ENCODE assay signal across 36 cellular contexts in genomic region chr7:51645298-51645697, GRCh38.
DNase-seq lines count a peak whose midpoint lies in the region; ATAC-seq and TF ChIP-seq lines count a peak whose summit lies in the region.
"Had no signal": no experiment of that assay in that cellular context is flagged by ENCODE, and none has a peak within 500 bp of the region (broad histone marks: within the 10 kb centered on the region; RNA-seq: fewer than 3 reads in every experiment).

No MANE protein-coding gene starts in this region.

- H3K4me3 ChIP-seq in GM23338 (no peak overlapping the region), endodermal cell (ENCODE audit: low read length) (no peak overlapping the region), neural progenitor cell (no peak overlapping the region), stomach (no peak overlapping the region), lower lobe of right lung (no peak overlapping the region)
- H3K4me3 ChIP-seq: A549, ascending aorta, mucosa of descending colon, PC-9, skin epidermis, testis had no signal

- H3K4me3 Mint-ChIP-seq in GM23338 (no peak overlapping the region), endodermal cell (no peak overlapping the region), neural progenitor cell (no peak overlapping the region), T-helper 17 cell (no peak overlapping the region)
- H3K4me3 Mint-ChIP-seq: activated CD8-positive, alpha-beta memory T cell treated with anti-CD3 and anti-CD28 coated beads, Interleukin-2, amount 10 ng/mL, durations not matched to agents 7 days and 5 days; activated naive CD8-positive, alpha-beta T cell treated with anti-CD3 and anti-CD28 coated beads, Interleukin-2, amount 10 ng/mL, durations not matched to agents 7 days and 5 days; B cell; central memory CD8-positive, alpha-beta T cell; dendritic cell treated with granulocyte-macrophage colony-stimulating factor and Interleukin-4, amounts not matched to agents 40 ng/mL and 50 ng/mL, for 4 days; HFFc6; natural killer cell; T-helper 1 cell treated with Interleukin-12 subunit alpha and Interleukin-12 subunit beta and Interleukin-4 antibody, amounts not matched to agents 30 μg/mL and 1 μg/mL, for 36 hours had no signal

- no peaks in the 10 kb centered on the region for H3K27me3 ChIP-seq in GM23338 (ENCODE audit: insufficient read depth)
- peaks cover 26% of the 10 kb centered on the region for H3K27me3 ChIP-seq in endodermal cell (ENCODE audit: control insufficient read depth, insufficient read depth, low read length, poor library complexity, severe bottlenecking)
- no peaks in the 10 kb centered on the region for H3K27me3 ChIP-seq in neural progenitor cell
- no peaks in the 10 kb centered on the region for H3K27me3 ChIP-seq in stomach
- H3K27me3 ChIP-seq in lower lobe of right lung (ENCODE audit: low read depth), result no peaks in the 10 kb centered on the region
- H3K27me3 ChIP-seq: ascending aorta, testis had no signal

- H3F3A ChIP-seq in GM23338 (replicated peaks; ENCODE audit: low read depth), result no peaks in the 10 kb centered on the region
- no peaks in the 10 kb centered on the region for H3F3A ChIP-seq in neural progenitor cell (ENCODE audit: low read depth)

- no peak for TF ChIP-seq EP300 in stomach (IDR thresholded peaks at IDR 0.05)

- ATAC-seq in GM23338 (peak; percentile 55), lower lobe of right lung (no peak), T-helper 17 cell (no peak)
- ATAC-seq: A549; activated CD8-positive, alpha-beta memory T cell treated with anti-CD3 and anti-CD28 coated beads, Interleukin-2, amount 10 ng/mL, durations not matched to agents 7 days and 5 days; esophagus mucosa; mucosa of descending colon; natural killer cell; SK-N-SH treated with all-trans-retinoic acid at 6 μM for 48 hours had no signal

- H4K20me1 ChIP-seq in GM23338 (replicated peaks; ENCODE audit: insufficient read depth), result no peaks in the 10 kb centered on the region
- no peaks in the 10 kb centered on the region for H4K20me1 ChIP-seq in neural progenitor cell (ENCODE audit: low read depth)

- H3K36me3 ChIP-seq in GM23338 (ENCODE audit: insufficient read depth) (no peaks in the 10 kb centered on the region), endodermal cell (ENCODE audit: control insufficient read depth, insufficient read depth, low read length) (no peaks in the 10 kb centered on the region), neural progenitor cell (no peaks in the 10 kb centered on the region), stomach (no peaks in the 10 kb centered on the region), lower lobe of right lung (no peaks in the 10 kb centered on the region)
- H3K36me3 ChIP-seq: ascending aorta had no signal

- H3K79me2 ChIP-seq in GM23338 (replicated peaks; ENCODE audit: insufficient read depth) (no peaks in the 10 kb centered on the region), neural progenitor cell (ENCODE audit: low read depth) (no peaks in the 10 kb centered on the region)
- H3K79me2 ChIP-seq: parathyroid adenoma had no signal

- H3K9me3 Mint-ChIP-seq in GM23338 (peaks cover 5% of the 10 kb centered on the region; the same call in 1 of the 3 replicates), endodermal cell (peaks cover 9% of the 10 kb centered on the region), neural progenitor cell (peaks cover 9% of the 10 kb centered on the region)
- H3K9me3 Mint-ChIP-seq: activated naive CD8-positive, alpha-beta T cell treated with anti-CD3 and anti-CD28 coated beads, Interleukin-2, amount 10 ng/mL, durations not matched to agents 7 days and 5 days; dendritic cell treated with granulocyte-macrophage colony-stimulating factor and Interleukin-4, amounts not matched to agents 40 ng/mL and 50 ng/mL, for 4 days had no signal

- H3K27ac ChIP-seq in GM23338 (ENCODE audit: low read depth), result no peak overlapping the region
- H3K27ac ChIP-seq in endodermal cell (ENCODE audit: low read depth, low read length), result peak overlapping the region; percentile 45
- H3K27ac ChIP-seq in neural progenitor cell, result no peak overlapping the region
- H3K27ac ChIP-seq in stomach, result no peak overlapping the region
- no peak overlapping the region for H3K27ac ChIP-seq in lower lobe of right lung
- H3K27ac ChIP-seq: A549, ascending aorta, parathyroid adenoma, PC-9, skin epidermis, testis had no signal

- H3K9me3 ChIP-seq in endodermal cell (ENCODE audit: control insufficient read depth, low read length) (peaks cover 12% of the 10 kb centered on the region), neural progenitor cell (ENCODE audit: low read depth) (no peaks in the 10 kb centered on the region), stomach (no peaks in the 10 kb centered on the region), lower lobe of right lung (no peaks in the 10 kb centered on the region), T-helper 17 cell (ENCODE audit: control insufficient read depth, low read length, poor library complexity, severe bottlenecking) (no peaks in the 10 kb centered on the region)
- H3K9me3 ChIP-seq: A549, ascending aorta, mucosa of descending colon, testis had no signal

- H3K4me1 ChIP-seq in GM23338 (ENCODE audit: insufficient read depth) (no peaks in the 10 kb centered on the region), endodermal cell (ENCODE audit: control insufficient read depth, insufficient read depth, low read length) (peaks cover 6% of the 10 kb centered on the region), neural progenitor cell (peaks cover 7% of the 10 kb centered on the region), stomach (peaks cover 0 to 13% (median 10%) of the 10 kb centered on the region in 4 donors), lower lobe of right lung (no peaks in the 10 kb centered on the region)
- H3K4me1 ChIP-seq: A549, ascending aorta, parathyroid adenoma, testis had no signal

- no peaks in the 10 kb centered on the region; the same call in 2 of the 3 replicates for H3K4me1 Mint-ChIP-seq in GM23338
- peaks cover 28% of the 10 kb centered on the region for H3K4me1 Mint-ChIP-seq in endodermal cell
- peaks cover 13% of the 10 kb centered on the region for H3K4me1 Mint-ChIP-seq in neural progenitor cell
- no peaks in the 10 kb centered on the region for H3K4me1 Mint-ChIP-seq in T-helper 17 cell
- H3K4me1 Mint-ChIP-seq: activated CD8-positive, alpha-beta memory T cell treated with anti-CD3 and anti-CD28 coated beads, Interleukin-2, amount 10 ng/mL, durations not matched to agents 7 days and 5 days; activated naive CD8-positive, alpha-beta T cell treated with anti-CD3 and anti-CD28 coated beads, Interleukin-2, amount 10 ng/mL, durations not matched to agents 7 days and 5 days; B cell; central memory CD8-positive, alpha-beta T cell; IgD-negative memory B cell; natural killer cell had no signal

- no peaks in the 10 kb centered on the region for H3K9me2 ChIP-seq in GM23338 (ENCODE audit: insufficient read depth)

- 66 to 86% methylated on average over 8 to 9 of the region's 9 CpGs for WGBS in endodermal cell (ENCODE audit: insufficient coverage in 1 of 2, insufficient read length in 1 of 2), 2 experiments
- 53 to 68% (median 61%) methylated on average over 9 of the region's 9 CpGs for WGBS in stomach, 5 donors

- no peak for TF ChIP-seq POLR2A in stomach (IDR thresholded peaks at IDR 0.05)

- DNase-seq in GM23338 (ENCODE audit: low spot score) (peak; percentile 54), NCI-H2227 treated with DMSO at 0.1 percent for 48 hours (lab: John Stamatoyannopoulos, UW) (peak; percentile 14), endodermal cell (peak; percentile 56), neural progenitor cell (ENCODE audit: low spot score) (peak; percentile 60), stomach (no peak), lower lobe of right lung (no peak), DMS153 (lab: John Stamatoyannopoulos, UW) (no peak), T-helper 17 cell (no peak)
- DNase-seq: activated CD8-positive, alpha-beta memory T cell treated with anti-CD3 and anti-CD28 coated beads, Interleukin-2, amount 10 ng/mL, durations not matched to agents 7 days and 5 days; activated gamma-delta T cell treated with Interleukin-2 at 50 U/mL for 16 hours; activated naive CD8-positive, alpha-beta T cell treated with anti-CD3 and anti-CD28 coated beads, Interleukin-2, amount 10 ng/mL, durations not matched to agents 7 days and 5 days; activated T-cell treated with anti-CD3 and anti-CD28 coated beads, Interleukin-2, amount 50 U/mL, for 48 hours; DMS 273 treated with DMSO at 0.1 percent for 48 hours; HFFc6; kidney glomerular epithelial cell; mucosa of descending colon; MV-4-11; natural killer cell; NCI-H1436; NCI-H2107; NCI-H524; PC-9; Right ventricle myocardium superior; stimulated activated naive CD4-positive, alpha-beta T cell; testis had no signal

- TF ChIP-seq CTCF in GM23338 (conservative IDR thresholded peaks at IDR 0.05; ENCODE audit: low read depth in 2 of 2) (no peak), endodermal cell (conservative IDR thresholded peaks at IDR 0.05) (no peak), neural progenitor cell (IDR thresholded peaks at IDR 0.05) (no peak), stomach (IDR thresholded peaks at IDR 0.05) (no peak), lower lobe of right lung (IDR thresholded peaks at IDR 0.05) (no peak)

- intact Hi-C loops in stomach (cut with DNase I; ENCODE audit: low total_unique reads), result no loop called here
- intact Hi-C loops in lower lobe of right lung (cut with DNase I), result no loop called here

- H3K9ac ChIP-seq in endodermal cell (ENCODE audit: extremely low read depth, low read length, poor library complexity, severe bottlenecking) (no peak overlapping the region), neural progenitor cell (no peak overlapping the region)
- H3K9ac ChIP-seq: parathyroid adenoma had no signal

- H3K27ac Mint-ChIP-seq in GM23338, result no peak overlapping the region
- no peak overlapping the region for H3K27ac Mint-ChIP-seq in endodermal cell
- H3K27ac Mint-ChIP-seq in neural progenitor cell, result no peak overlapping the region
- no peak overlapping the region for H3K27ac Mint-ChIP-seq in T-helper 17 cell
- H3K27ac Mint-ChIP-seq: activated CD8-positive, alpha-beta memory T cell treated with anti-CD3 and anti-CD28 coated beads, Interleukin-2, amount 10 ng/mL, durations not matched to agents 7 days and 5 days; activated naive CD8-positive, alpha-beta T cell treated with anti-CD3 and anti-CD28 coated beads, Interleukin-2, amount 10 ng/mL, durations not matched to agents 7 days and 5 days; B cell; dendritic cell treated with granulocyte-macrophage colony-stimulating factor and Interleukin-4, amounts not matched to agents 40 ng/mL and 50 ng/mL, for 4 days; HFFc6; IgD-negative memory B cell; natural killer cell; T-helper 1 cell treated with Interleukin-12 subunit alpha and Interleukin-12 subunit beta and Interleukin-4 antibody, amounts not matched to agents 30 μg/mL and 1 μg/mL, for 36 hours had no signal

- H2AFZ ChIP-seq in GM23338 (peak overlapping the region; percentile 43; the same call in 1 of the 2 replicates), neural progenitor cell (replicated peaks) (peak overlapping the region; percentile 58)
- H2AFZ ChIP-seq: parathyroid adenoma, PC-9 had no signal

- H3K27me3 Mint-ChIP-seq in GM23338 (ENCODE audit: insufficient read depth, low read depth, poor library complexity) (no peaks in the 10 kb centered on the region), endodermal cell (ENCODE audit: insufficient read depth) (peaks cover 48% of the 10 kb centered on the region), neural progenitor cell (ENCODE audit: insufficient read depth, low read depth) (peaks cover 8% of the 10 kb centered on the region), T-helper 17 cell (no peaks in the 10 kb centered on the region)
- H3K27me3 Mint-ChIP-seq: activated CD8-positive, alpha-beta memory T cell treated with anti-CD3 and anti-CD28 coated beads, Interleukin-2, amount 10 ng/mL, durations not matched to agents 7 days and 5 days; activated naive CD8-positive, alpha-beta T cell treated with anti-CD3 and anti-CD28 coated beads, Interleukin-2, amount 10 ng/mL, durations not matched to agents 7 days and 5 days; B cell; central memory CD8-positive, alpha-beta T cell; dendritic cell treated with granulocyte-macrophage colony-stimulating factor and Interleukin-4, amounts not matched to agents 40 ng/mL and 50 ng/mL, for 4 days; IgD-negative memory B cell had no signal

- no peak overlapping the region for H3K4me2 ChIP-seq in GM23338
- H3K4me2 ChIP-seq in neural progenitor cell, result no peak overlapping the region
- H3K4me2 ChIP-seq: A549, PC-9 had no signal

- H3K36me3 Mint-ChIP-seq in GM23338 (ENCODE audit: low read depth) (no peaks in the 10 kb centered on the region; the same call in 2 of the 3 replicates), endodermal cell (ENCODE audit: low read depth) (no peaks in the 10 kb centered on the region), neural progenitor cell (peaks cover 1% of the 10 kb centered on the region), T-helper 17 cell (ENCODE audit: low read depth) (no peaks in the 10 kb centered on the region)
- H3K36me3 Mint-ChIP-seq: activated CD8-positive, alpha-beta memory T cell treated with anti-CD3 and anti-CD28 coated beads, Interleukin-2, amount 10 ng/mL, durations not matched to agents 7 days and 5 days; activated naive CD8-positive, alpha-beta T cell treated with anti-CD3 and anti-CD28 coated beads, Interleukin-2, amount 10 ng/mL, durations not matched to agents 7 days and 5 days; IgD-negative memory B cell; natural killer cell had no signal

Comparison
In these comparisons a context has a peak if more than half of its experiments do, and no peak if none do; other contexts are left out.
1. DNase-seq: peak in GM23338 (single experiment), NCI-H2227 treated with DMSO at 0.1 percent for 48 hours (single experiment), endodermal cell (single experiment) and neural progenitor cell (single experiment); none in stomach (single experiment), lower lobe of right lung (single experiment), DMS153 (single experiment) and T-helper 17 cell (0 of 3).